17 cellular contexts compared by ENCODE assay signal in genomic region chr10:110833234-110833940, GRCh38. TPM values are rescaled to one million over a fixed set of nuclear protein-coding genes. Genes with fewer than 3 reads are reported as not detected.
DNase-seq lines count a peak whose midpoint lies in the region; ATAC-seq and TF ChIP-seq lines count a peak whose summit lies in the region.
"Had no signal": no experiment of that assay in that cellular context is flagged by ENCODE, and none has a peak within 500 bp of the region (broad histone marks: within the 10 kb centered on the region; RNA-seq: fewer than 3 reads in every experiment).

No MANE protein-coding gene starts in this region.

- H3K36me3 Mint-ChIP-seq in activated naive CD8-positive, alpha-beta T cell treated with anti-CD3 and anti-CD28 coated beads, Interleukin-2, amount 10 ng/mL, durations not matched to agents 7 days and 5 days, result no peaks in the 10 kb centered on the region
- H3K36me3 Mint-ChIP-seq in naive thymus-derived CD8-positive, alpha-beta T cell, result no peaks in the 10 kb centered on the region
- H3K36me3 Mint-ChIP-seq in type B pancreatic cell, result peaks cover 8% of the 10 kb centered on the region
- H3K36me3 Mint-ChIP-seq in Caco-2 (ENCODE audit: insufficient read depth, unreplicated experiment), result no peaks in the 10 kb centered on the region

- H3K9me3 ChIP-seq in cardiac muscle cell (ENCODE audit: low read depth) (no peaks in the 10 kb centered on the region), Caco-2 (no peaks in the 10 kb centered on the region)
- H3K9me3 ChIP-seq: colonic mucosa, SJSA1, tibial nerve had no signal

- H3K27ac ChIP-seq in cardiac muscle cell, result peak overlapping the region; percentile 90
- H3K27ac ChIP-seq: colonic mucosa, SJSA1, tibial nerve had no signal

- no TSS peak for BruUV-seq in Caco-2 (replicated peaks; lab: Mats Ljungman, UMichigan)

- DNase-seq in cardiac muscle cell (ENCODE audit: low read depth in 1 of 2, low spot score in 1 of 2) (peak in 1 of 2 donors; percentile 58), Right ventricle myocardium superior (no peak), type B pancreatic cell (ENCODE audit: extremely low spot score, unreplicated experiment) (no peak), Caco-2 (no peak), mucosa of gallbladder (ENCODE audit: low spot score) (no peak), HK-2 (ENCODE audit: unreplicated experiment) (no peak)
- DNase-seq in activated naive CD8-positive, alpha-beta T cell treated with anti-CD3 and anti-CD28 coated beads, Interleukin-2, amount 10 ng/mL, durations not matched to agents 7 days and 5 days, result no peak
- peak in 2 of 10 donors; percentile 25 to 31 for DNase-seq in naive thymus-derived CD8-positive, alpha-beta T cell
- DNase-seq: activated CD8-positive, alpha-beta memory T cell treated with anti-CD3 and anti-CD28 coated beads, Interleukin-2, amount 10 ng/mL, durations not matched to agents 7 days and 5 days; amniotic stem cell; colonic mucosa; DMS79 treated with DMSO at 0.1 percent for 48 hours; NCI-H187; nucleus accumbens had no signal

- H3K27me3 ChIP-seq in cardiac muscle cell, result no peaks in the 10 kb centered on the region
- no peaks in the 10 kb centered on the region for H3K27me3 ChIP-seq in Caco-2 (replicated peaks; ENCODE audit: control insufficient read depth, insufficient read depth, low read length)
- H3K27me3 ChIP-seq: colonic mucosa, SJSA1, tibial nerve had no signal

- H3K4me1 Mint-ChIP-seq in activated naive CD8-positive, alpha-beta T cell treated with anti-CD3 and anti-CD28 coated beads, Interleukin-2, amount 10 ng/mL, durations not matched to agents 7 days and 5 days, result peaks cover 17% of the 10 kb centered on the region
- peaks cover 27 to 56% (median 51%) of the 10 kb centered on the region in 4 donors for H3K4me1 Mint-ChIP-seq in naive thymus-derived CD8-positive, alpha-beta T cell
- H3K4me1 Mint-ChIP-seq in type B pancreatic cell (ENCODE audit: unreplicated experiment), result peaks cover 57% of the 10 kb centered on the region
- H3K4me1 Mint-ChIP-seq in Caco-2 (ENCODE audit: low read depth, unreplicated experiment), result no peaks in the 10 kb centered on the region

- H3K4me3 ChIP-seq in cardiac muscle cell (no peak overlapping the region), Caco-2 (ENCODE audit: low read depth, low read length) (no peak overlapping the region)
- H3K4me3 ChIP-seq: colonic mucosa, lung, SJSA1, tibial nerve had no signal

- no peaks in the 10 kb centered on the region for H3K9me3 Mint-ChIP-seq in activated naive CD8-positive, alpha-beta T cell treated with anti-CD3 and anti-CD28 coated beads, Interleukin-2, amount 10 ng/mL, durations not matched to agents 7 days and 5 days
- H3K9me3 Mint-ChIP-seq in naive thymus-derived CD8-positive, alpha-beta T cell, result no peaks in the 10 kb centered on the region
- H3K9me3 Mint-ChIP-seq in type B pancreatic cell, result no peaks in the 10 kb centered on the region
- no peaks in the 10 kb centered on the region for H3K9me3 Mint-ChIP-seq in Caco-2 (ENCODE audit: unreplicated experiment)

- POLR2A ChIA-PET in activated naive CD8-positive, alpha-beta T cell treated with anti-CD3 and anti-CD28 coated beads, Interleukin-2, amount 10 ng/mL, durations not matched to agents 7 days and 5 days (lab: Charles Lee), result interaction anchor here (1.0 kb wide), 1 partner anchor 30 kb away, joined by 5 read pairs; no protein-coding TSS in a partner anchor
- POLR2A ChIA-PET in naive thymus-derived CD8-positive, alpha-beta T cell (lab: Charles Lee), result interaction anchor here (1.0 to 7.0 kb wide), 8 partner anchors 9 to 40 kb away, joined by 4 to 75 read pairs (median 8); partner anchors contain the start of gene PDCD4
- POLR2A ChIA-PET in Caco-2 (lab: Charles Lee), result no interaction called here

- H3K36me3 ChIP-seq in cardiac muscle cell (peaks cover 6% of the 10 kb centered on the region), Caco-2 (ENCODE audit: control insufficient read depth, insufficient read depth, low read length) (no peaks in the 10 kb centered on the region)
- H3K36me3 ChIP-seq: colonic mucosa, tibial nerve had no signal

- CTCF ChIA-PET in Caco-2 (lab: Charles Lee), result no interaction called here

- H3K4me1 ChIP-seq in cardiac muscle cell (ENCODE audit: low read depth), result peaks cover 52% of the 10 kb centered on the region
- no peaks in the 10 kb centered on the region for H3K4me1 ChIP-seq in Caco-2
- H3K4me1 ChIP-seq: colonic mucosa, SJSA1 had no signal

- no peak overlapping the region for H3K4me3 Mint-ChIP-seq in activated naive CD8-positive, alpha-beta T cell treated with anti-CD3 and anti-CD28 coated beads, Interleukin-2, amount 10 ng/mL, durations not matched to agents 7 days and 5 days
- peak overlapping the region in 5 of 10 donors; percentile 26 to 63 (median 62) for H3K4me3 Mint-ChIP-seq in naive thymus-derived CD8-positive, alpha-beta T cell
- H3K4me3 Mint-ChIP-seq in type B pancreatic cell (no peak overlapping the region), Caco-2 (ENCODE audit: unreplicated experiment) (no peak overlapping the region)
- H3K4me3 Mint-ChIP-seq: activated CD8-positive, alpha-beta memory T cell treated with anti-CD3 and anti-CD28 coated beads, Interleukin-2, amount 10 ng/mL, durations not matched to agents 7 days and 5 days had no signal

- TF ChIP-seq CTCF in cardiac muscle cell (IDR thresholded peaks at IDR 0.05; ENCODE audit: low read depth, low read length) (no peak), type B pancreatic cell (conservative IDR thresholded peaks at IDR 0.05) (no peak), Caco-2 (IDR thresholded peaks at IDR 0.05; ENCODE audit: insufficient read depth in 1 of 2, low read depth in 1 of 2, low read length in 1 of 2, severe bottlenecking in 1 of 2, unreplicated experiment in 1 of 2) (no peak)

- ATAC-seq in Right ventricle myocardium superior (ENCODE audit: poor library complexity), result no peak
- ATAC-seq in activated naive CD8-positive, alpha-beta T cell treated with anti-CD3 and anti-CD28 coated beads, Interleukin-2, amount 10 ng/mL, durations not matched to agents 7 days and 5 days (ENCODE audit: low read depth), result no peak
- peak; percentile 5 to 8 for ATAC-seq in naive thymus-derived CD8-positive, alpha-beta T cell
- ATAC-seq: activated CD8-positive, alpha-beta memory T cell treated with anti-CD3 and anti-CD28 coated beads, Interleukin-2, amount 10 ng/mL, durations not matched to agents 7 days and 5 days had no signal

- peak overlapping the region; percentile 21 for H3K27ac Mint-ChIP-seq in activated naive CD8-positive, alpha-beta T cell treated with anti-CD3 and anti-CD28 coated beads, Interleukin-2, amount 10 ng/mL, durations not matched to agents 7 days and 5 days
- H3K27ac Mint-ChIP-seq in naive thymus-derived CD8-positive, alpha-beta T cell, result peak overlapping the region; percentile 74 to 100 (median 98)
- peak overlapping the region; percentile 59 for H3K27ac Mint-ChIP-seq in type B pancreatic cell
- no peak overlapping the region for H3K27ac Mint-ChIP-seq in Caco-2 (ENCODE audit: unreplicated experiment)
- H3K27ac Mint-ChIP-seq: activated CD8-positive, alpha-beta memory T cell treated with anti-CD3 and anti-CD28 coated beads, Interleukin-2, amount 10 ng/mL, durations not matched to agents 7 days and 5 days had no signal

- intact Hi-C loops in Right ventricle myocardium superior (cut with DNase I), result no loop called here
- intact Hi-C loops in Caco-2 (cut with micrococcal nuclease; ENCODE audit: unreplicated experiment), result no loop called here

- no peaks in the 10 kb centered on the region for H3K27me3 Mint-ChIP-seq in activated naive CD8-positive, alpha-beta T cell treated with anti-CD3 and anti-CD28 coated beads, Interleukin-2, amount 10 ng/mL, durations not matched to agents 7 days and 5 days
- H3K27me3 Mint-ChIP-seq in naive thymus-derived CD8-positive, alpha-beta T cell, result no peaks in the 10 kb centered on the region
- H3K27me3 Mint-ChIP-seq in type B pancreatic cell (no peaks in the 10 kb centered on the region), Caco-2 (ENCODE audit: insufficient read depth, unreplicated experiment) (no peaks in the 10 kb centered on the region)
- H3K27me3 Mint-ChIP-seq: activated CD8-positive, alpha-beta memory T cell treated with anti-CD3 and anti-CD28 coated beads, Interleukin-2, amount 10 ng/mL, durations not matched to agents 7 days and 5 days had no signal

RNA-seq across cellular contexts. Expression of gene PDCD4, which starts 38.3 kb away (rescaled TPM):
- total RNA-seq in cardiac muscle cell, result 54.0 and 84.9 TPM in 2 replicates
- 98.7 and 160 TPM in 2 replicates for polyA plus RNA-seq in cardiac muscle cell
- total RNA-seq in Right ventricle myocardium superior, result 90.0 TPM
- 100 to 1,000 TPM; 236 to 237 TPM for total RNA-seq in activated naive CD8-positive, alpha-beta T cell treated with anti-CD3 and anti-CD28 coated beads, Interleukin-2, amount 10 ng/mL, durations not matched to agents 7 days and 5 days
- 100 to 1,000 TPM; 361 to 367 TPM for total RNA-seq in naive thymus-derived CD8-positive, alpha-beta T cell
- 100 to 1,000 TPM; 318 to 385 (median 341) TPM for polyA plus RNA-seq in naive thymus-derived CD8-positive, alpha-beta T cell
- total RNA-seq in type B pancreatic cell (ENCODE audit: low replicate concordance), result 122 and 145 TPM in 2 replicates
- 65.5 and 66.1 TPM in 2 replicates for total RNA-seq in Caco-2 (2022)
- 150 TPM for total RNA-seq in mucosa of gallbladder

Comparison
In these comparisons a context has a peak if more than half of its experiments do, and no peak if none do; other contexts are left out.
1. ATAC-seq: peak in naive thymus-derived CD8-positive, alpha-beta T cell (2 of 2); none in Right ventricle myocardium superior (single experiment) and activated naive CD8-positive, alpha-beta T cell treated with anti-CD3 and anti-CD28 coated beads, Interleukin-2, amount 10 ng/mL, durations not matched to agents 7 days and 5 days (single experiment).